ENCODE assay signal across 1 cellular context in the genomic region with DNA sequence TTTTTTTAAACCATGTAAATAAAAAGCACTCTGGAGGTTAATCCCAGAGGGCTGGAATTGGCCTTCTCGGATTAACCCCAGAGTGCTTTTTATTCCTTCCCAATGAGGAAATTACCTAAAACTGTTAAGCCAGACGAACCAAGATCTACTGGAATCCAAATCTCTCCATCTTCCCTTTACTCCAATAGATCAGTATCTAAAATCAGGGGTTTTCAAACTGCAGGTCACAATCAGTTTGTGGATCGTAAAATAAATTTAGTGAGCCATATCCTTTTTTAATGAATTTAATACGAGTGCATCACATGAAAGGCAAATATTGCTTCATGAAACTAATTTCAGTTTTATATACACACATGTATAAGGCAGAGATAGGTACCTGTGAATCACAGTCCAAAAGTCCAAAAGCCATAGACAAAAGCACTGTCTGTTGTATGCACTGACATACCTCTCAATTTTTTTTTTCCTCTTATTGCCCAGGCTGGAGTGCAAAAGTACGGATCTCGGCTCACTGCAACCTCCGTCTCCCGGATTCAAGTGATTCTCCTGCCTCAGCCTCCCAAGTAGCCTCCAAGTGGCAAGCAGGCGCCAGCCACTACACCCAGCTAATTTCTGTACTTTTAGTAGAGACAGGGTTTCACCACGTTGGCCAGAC.
TF ChIP-seq lines count a peak whose summit lies in the region.

No MANE protein-coding gene starts in this region.

TF ChIP-seq in HepG2, 621 proteins besides CTCF, POLR2A, EP300 and RAD21 (continues in another document):
- TF ChIP-seq, protein P1, sequence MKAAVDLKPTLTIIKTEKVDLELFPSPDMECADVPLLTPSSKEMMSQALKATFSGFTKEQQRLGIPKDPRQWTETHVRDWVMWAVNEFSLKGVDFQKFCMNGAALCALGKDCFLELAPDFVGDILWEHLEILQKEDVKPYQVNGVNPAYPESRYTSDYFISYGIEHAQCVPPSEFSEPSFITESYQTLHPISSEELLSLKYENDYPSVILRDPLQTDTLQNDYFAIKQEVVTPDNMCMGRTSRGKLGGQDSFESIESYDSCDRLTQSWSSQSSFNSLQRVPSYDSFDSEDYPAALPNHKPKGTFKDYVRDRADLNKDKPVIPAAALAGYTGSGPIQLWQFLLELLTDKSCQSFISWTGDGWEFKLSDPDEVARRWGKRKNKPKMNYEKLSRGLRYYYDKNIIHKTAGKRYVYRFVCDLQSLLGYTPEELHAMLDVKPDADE (CRISPR knock-in tag; IDR thresholded peaks at IDR 0.05) = no peak
- TF ChIP-seq ZNF652 (CRISPR knock-in tag; IDR thresholded peaks at IDR 0.05; ENCODE audit: borderline replicate concordance, low read depth) = no peak
- TF ChIP-seq, protein P2, sequence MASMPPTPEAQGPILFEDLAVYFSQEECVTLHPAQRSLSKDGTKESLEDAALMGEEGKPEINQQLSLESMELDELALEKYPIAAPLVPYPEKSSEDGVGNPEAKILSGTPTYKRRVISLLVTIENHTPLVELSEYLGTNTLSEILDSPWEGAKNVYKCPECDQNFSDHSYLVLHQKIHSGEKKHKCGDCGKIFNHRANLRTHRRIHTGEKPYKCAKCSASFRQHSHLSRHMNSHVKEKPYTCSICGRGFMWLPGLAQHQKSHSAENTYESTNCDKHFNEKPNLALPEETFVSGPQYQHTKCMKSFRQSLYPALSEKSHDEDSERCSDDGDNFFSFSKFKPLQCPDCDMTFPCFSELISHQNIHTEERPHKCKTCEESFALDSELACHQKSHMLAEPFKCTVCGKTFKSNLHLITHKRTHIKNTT (CRISPR knock-in tag; IDR thresholded peaks at IDR 0.05) = no peak
- TF ChIP-seq ZBTB38 (CRISPR knock-in tag; IDR thresholded peaks at IDR 0.05) = peak; percentile 57; the same call in 1 of the 2 replicates
- TF ChIP-seq, protein P3, sequence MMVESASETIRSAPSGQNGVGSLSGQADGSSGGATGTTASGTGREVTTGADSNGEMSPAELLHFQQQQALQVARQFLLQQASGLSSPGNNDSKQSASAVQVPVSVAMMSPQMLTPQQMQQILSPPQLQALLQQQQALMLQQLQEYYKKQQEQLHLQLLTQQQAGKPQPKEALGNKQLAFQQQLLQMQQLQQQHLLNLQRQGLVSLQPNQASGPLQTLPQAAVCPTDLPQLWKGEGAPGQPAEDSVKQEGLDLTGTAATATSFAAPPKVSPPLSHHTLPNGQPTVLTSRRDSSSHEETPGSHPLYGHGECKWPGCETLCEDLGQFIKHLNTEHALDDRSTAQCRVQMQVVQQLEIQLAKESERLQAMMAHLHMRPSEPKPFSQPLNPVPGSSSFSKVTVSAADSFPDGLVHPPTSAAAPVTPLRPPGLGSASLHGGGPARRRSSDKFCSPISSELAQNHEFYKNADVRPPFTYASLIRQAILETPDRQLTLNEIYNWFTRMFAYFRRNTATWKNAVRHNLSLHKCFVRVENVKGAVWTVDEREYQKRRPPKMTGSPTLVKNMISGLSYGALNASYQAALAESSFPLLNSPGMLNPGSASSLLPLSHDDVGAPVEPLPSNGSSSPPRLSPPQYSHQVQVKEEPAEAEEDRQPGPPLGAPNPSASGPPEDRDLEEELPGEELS (CRISPR knock-in tag; IDR thresholded peaks at IDR 0.05) = no peak
- TF ChIP-seq, protein P4, sequence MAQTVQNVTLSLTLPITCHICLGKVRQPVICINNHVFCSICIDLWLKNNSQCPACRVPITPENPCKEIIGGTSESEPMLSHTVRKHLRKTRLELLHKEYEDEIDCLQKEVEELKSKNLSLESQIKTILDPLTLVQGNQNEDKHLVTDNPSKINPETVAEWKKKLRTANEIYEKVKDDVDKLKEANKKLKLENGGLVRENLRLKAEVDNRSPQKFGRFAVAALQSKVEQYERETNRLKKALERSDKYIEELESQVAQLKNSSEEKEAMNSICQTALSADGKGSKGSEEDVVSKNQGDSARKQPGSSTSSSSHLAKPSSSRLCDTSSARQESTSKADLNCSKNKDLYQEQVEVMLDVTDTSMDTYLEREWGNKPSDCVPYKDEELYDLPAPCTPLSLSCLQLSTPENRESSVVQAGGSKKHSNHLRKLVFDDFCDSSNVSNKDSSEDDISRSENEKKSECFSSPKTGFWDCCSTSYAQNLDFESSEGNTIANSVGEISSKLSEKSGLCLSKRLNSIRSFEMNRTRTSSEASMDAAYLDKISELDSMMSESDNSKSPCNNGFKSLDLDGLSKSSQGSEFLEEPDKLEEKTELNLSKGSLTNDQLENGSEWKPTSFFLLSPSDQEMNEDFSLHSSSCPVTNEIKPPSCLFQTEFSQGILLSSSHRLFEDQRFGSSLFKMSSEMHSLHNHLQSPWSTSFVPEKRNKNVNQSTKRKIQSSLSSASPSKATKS (CRISPR knock-in tag; IDR thresholded peaks at IDR 0.05) = no peak
- TF ChIP-seq KDM1A (CRISPR knock-in tag; IDR thresholded peaks at IDR 0.05) = peak; percentile 80
- TF ChIP-seq MZF1 (CRISPR knock-in tag; IDR thresholded peaks at IDR 0.05; ENCODE audit: borderline replicate concordance) = no peak
- peak; percentile 83 for TF ChIP-seq HNF4A (CRISPR knock-in tag; IDR thresholded peaks at IDR 0.05)
- TF ChIP-seq, protein P5, sequence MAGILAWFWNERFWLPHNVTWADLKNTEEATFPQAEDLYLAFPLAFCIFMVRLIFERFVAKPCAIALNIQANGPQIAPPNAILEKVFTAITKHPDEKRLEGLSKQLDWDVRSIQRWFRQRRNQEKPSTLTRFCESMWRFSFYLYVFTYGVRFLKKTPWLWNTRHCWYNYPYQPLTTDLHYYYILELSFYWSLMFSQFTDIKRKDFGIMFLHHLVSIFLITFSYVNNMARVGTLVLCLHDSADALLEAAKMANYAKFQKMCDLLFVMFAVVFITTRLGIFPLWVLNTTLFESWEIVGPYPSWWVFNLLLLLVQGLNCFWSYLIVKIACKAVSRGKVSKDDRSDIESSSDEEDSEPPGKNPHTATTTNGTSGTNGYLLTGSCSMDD (CRISPR knock-in tag; IDR thresholded peaks at IDR 0.05) = no peak
- no peak for TF ChIP-seq RARG (CRISPR knock-in tag; IDR thresholded peaks at IDR 0.05; ENCODE audit: low read depth)
- TF ChIP-seq ZC3H13 (CRISPR knock-in tag; IDR thresholded peaks at IDR 0.05) = no peak
- TF ChIP-seq GABPA (IDR thresholded peaks at IDR 0.05; ENCODE audit: low read depth, low read length) = no peak
- no peak for TF ChIP-seq GABPA (CRISPR knock-in tag; IDR thresholded peaks at IDR 0.05; ENCODE audit: low read depth)
- TF ChIP-seq, protein P6, sequence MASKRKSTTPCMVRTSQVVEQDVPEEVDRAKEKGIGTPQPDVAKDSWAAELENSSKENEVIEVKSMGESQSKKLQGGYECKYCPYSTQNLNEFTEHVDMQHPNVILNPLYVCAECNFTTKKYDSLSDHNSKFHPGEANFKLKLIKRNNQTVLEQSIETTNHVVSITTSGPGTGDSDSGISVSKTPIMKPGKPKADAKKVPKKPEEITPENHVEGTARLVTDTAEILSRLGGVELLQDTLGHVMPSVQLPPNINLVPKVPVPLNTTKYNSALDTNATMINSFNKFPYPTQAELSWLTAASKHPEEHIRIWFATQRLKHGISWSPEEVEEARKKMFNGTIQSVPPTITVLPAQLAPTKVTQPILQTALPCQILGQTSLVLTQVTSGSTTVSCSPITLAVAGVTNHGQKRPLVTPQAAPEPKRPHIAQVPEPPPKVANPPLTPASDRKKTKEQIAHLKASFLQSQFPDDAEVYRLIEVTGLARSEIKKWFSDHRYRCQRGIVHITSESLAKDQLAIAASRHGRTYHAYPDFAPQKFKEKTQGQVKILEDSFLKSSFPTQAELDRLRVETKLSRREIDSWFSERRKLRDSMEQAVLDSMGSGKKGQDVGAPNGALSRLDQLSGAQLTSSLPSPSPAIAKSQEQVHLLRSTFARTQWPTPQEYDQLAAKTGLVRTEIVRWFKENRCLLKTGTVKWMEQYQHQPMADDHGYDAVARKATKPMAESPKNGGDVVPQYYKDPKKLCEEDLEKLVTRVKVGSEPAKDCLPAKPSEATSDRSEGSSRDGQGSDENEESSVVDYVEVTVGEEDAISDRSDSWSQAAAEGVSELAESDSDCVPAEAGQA (IDR thresholded peaks at IDR 0.05; ENCODE audit: low read depth) = no peak
- TF ChIP-seq, protein P6 (CRISPR knock-in tag; IDR thresholded peaks at IDR 0.05; ENCODE audit: borderline replicate concordance) = no peak
- TF ChIP-seq, protein P7, sequence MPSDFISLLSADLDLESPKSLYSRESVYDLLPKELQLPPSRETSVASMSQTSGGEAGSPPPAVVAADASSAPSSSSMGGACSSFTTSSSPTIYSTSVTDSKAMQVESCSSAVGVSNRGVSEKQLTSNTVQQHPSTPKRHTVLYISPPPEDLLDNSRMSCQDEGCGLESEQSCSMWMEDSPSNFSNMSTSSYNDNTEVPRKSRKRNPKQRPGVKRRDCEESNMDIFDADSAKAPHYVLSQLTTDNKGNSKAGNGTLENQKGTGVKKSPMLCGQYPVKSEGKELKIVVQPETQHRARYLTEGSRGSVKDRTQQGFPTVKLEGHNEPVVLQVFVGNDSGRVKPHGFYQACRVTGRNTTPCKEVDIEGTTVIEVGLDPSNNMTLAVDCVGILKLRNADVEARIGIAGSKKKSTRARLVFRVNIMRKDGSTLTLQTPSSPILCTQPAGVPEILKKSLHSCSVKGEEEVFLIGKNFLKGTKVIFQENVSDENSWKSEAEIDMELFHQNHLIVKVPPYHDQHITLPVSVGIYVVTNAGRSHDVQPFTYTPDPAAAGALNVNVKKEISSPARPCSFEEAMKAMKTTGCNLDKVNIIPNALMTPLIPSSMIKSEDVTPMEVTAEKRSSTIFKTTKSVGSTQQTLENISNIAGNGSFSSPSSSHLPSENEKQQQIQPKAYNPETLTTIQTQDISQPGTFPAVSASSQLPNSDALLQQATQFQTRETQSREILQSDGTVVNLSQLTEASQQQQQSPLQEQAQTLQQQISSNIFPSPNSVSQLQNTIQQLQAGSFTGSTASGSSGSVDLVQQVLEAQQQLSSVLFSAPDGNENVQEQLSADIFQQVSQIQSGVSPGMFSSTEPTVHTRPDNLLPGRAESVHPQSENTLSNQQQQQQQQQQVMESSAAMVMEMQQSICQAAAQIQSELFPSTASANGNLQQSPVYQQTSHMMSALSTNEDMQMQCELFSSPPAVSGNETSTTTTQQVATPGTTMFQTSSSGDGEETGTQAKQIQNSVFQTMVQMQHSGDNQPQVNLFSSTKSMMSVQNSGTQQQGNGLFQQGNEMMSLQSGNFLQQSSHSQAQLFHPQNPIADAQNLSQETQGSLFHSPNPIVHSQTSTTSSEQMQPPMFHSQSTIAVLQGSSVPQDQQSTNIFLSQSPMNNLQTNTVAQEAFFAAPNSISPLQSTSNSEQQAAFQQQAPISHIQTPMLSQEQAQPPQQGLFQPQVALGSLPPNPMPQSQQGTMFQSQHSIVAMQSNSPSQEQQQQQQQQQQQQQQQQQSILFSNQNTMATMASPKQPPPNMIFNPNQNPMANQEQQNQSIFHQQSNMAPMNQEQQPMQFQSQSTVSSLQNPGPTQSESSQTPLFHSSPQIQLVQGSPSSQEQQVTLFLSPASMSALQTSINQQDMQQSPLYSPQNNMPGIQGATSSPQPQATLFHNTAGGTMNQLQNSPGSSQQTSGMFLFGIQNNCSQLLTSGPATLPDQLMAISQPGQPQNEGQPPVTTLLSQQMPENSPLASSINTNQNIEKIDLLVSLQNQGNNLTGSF (CRISPR knock-in tag; IDR thresholded peaks at IDR 0.05) = no peak
- TF ChIP-seq SOX13 (IDR thresholded peaks at IDR 0.05) = no peak
- TF ChIP-seq SOX13 (CRISPR knock-in tag; conservative IDR thresholded peaks at IDR 0.05 in 1 of 2, IDR thresholded peaks at IDR 0.05 in 1 of 2) = peak in 1 of 2 experiments; percentile 52; a peak in 1 of 4 replicates
- peak; percentile 69; the same call in 1 of the 2 replicates for TF ChIP-seq ZMYM2 (CRISPR knock-in tag; IDR thresholded peaks at IDR 0.05)
- TF ChIP-seq FOSL2 (CRISPR knock-in tag; IDR thresholded peaks at IDR 0.05) = peak; percentile 73
- peak; percentile 69 for TF ChIP-seq GATAD2A (CRISPR knock-in tag; IDR thresholded peaks at IDR 0.05)
- no peak for TF ChIP-seq POLR2G (IDR thresholded peaks at IDR 0.05; ENCODE audit: low read depth, low read length)
- TF ChIP-seq ZNF589 (CRISPR knock-in tag; conservative IDR thresholded peaks at IDR 0.05) = no peak
- no peak for TF ChIP-seq KDM4B (CRISPR knock-in tag; IDR thresholded peaks at IDR 0.05)
- peak; percentile 42; the same call in 1 of the 2 replicates for TF ChIP-seq HMG20A (CRISPR knock-in tag; IDR thresholded peaks at IDR 0.05; ENCODE audit: borderline replicate concordance)
- peak; percentile 92 for TF ChIP-seq ZMYM3 (CRISPR knock-in tag; IDR thresholded peaks at IDR 0.05)
- no peak for TF ChIP-seq YY1 (IDR thresholded peaks at IDR 0.05; ENCODE audit: insufficient read depth, insufficient replicate concordance, low read depth, low read length)
- TF ChIP-seq ZFP82 (CRISPR knock-in tag; IDR thresholded peaks at IDR 0.05; ENCODE audit: borderline replicate concordance) = no peak
- no peak for TF ChIP-seq FOXA1 (IDR thresholded peaks at IDR 0.05)
- 0 out of 2 replicates have a peak, but pooled peaks have one; percentile 5 for TF ChIP-seq FOXA1 (CRISPR knock-in tag; IDR thresholded peaks at IDR 0.05)
- peak; percentile 70; the same call in 1 of the 2 replicates for TF ChIP-seq ZNF12 (CRISPR knock-in tag; IDR thresholded peaks at IDR 0.05)
- no peak for TF ChIP-seq KAT7 (CRISPR knock-in tag; IDR thresholded peaks at IDR 0.05; ENCODE audit: borderline replicate concordance)
- TF ChIP-seq FOXO1 (CRISPR knock-in tag; IDR thresholded peaks at IDR 0.05) = no peak
- TF ChIP-seq ZNF263 (CRISPR knock-in tag; IDR thresholded peaks at IDR 0.05) = no peak
- TF ChIP-seq SOX6 (IDR thresholded peaks at IDR 0.05) = no peak
- TF ChIP-seq SOX6 (CRISPR knock-in tag; IDR thresholded peaks at IDR 0.05) = peak; percentile 55
- no peak for TF ChIP-seq KLF11 (CRISPR knock-in tag; IDR thresholded peaks at IDR 0.05)
- no peak for TF ChIP-seq RORA (CRISPR knock-in tag; IDR thresholded peaks at IDR 0.05)
- TF ChIP-seq NR2F2 (IDR thresholded peaks at IDR 0.05; ENCODE audit: borderline replicate concordance, low read depth) = no peak
